31 cellular contexts compared by ENCODE assay signal in the genomic region with DNA sequence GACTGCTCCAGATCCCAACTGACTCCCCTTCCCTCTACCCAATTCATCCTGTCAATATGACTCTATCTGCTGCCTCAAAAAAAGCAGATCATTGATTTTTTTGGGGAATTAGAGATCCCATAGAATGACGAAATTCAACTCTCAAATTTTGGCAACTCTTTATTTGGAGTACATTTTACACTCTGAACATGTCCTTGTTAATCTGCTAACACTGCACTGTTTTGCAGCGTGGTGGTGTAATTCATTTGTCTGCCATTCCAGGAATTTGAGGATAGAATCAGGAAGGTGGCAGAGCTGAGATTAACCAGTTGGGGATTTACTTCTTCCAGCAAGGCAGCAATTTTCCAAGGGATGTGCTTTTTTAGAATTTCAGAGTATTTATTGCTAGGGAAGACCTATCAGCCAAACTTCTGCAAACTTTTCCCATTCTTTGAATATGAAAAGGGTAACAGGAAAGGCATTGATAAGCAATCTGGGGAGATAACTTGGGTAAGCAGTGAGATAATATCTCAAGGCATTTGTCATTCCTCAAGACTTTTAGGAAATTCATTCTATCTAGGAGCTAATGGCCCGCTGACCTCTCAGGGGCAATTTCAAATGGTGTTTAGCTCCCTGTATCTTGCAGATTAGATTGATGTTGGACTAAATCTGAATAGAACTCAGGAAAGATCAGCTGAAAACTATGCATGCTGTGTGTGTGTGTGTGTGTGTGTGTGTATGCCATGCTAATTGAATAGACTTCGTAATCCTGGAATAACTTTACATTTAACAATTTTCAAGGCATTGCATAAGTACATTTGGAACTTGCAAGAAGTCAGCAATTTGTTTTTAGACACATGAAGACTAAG. TPM values are rescaled to one million over a fixed set of nuclear protein-coding genes. Genes with fewer than 3 reads are reported as not detected.
A peak's percentile ranks its signal among the peaks of the same experiment; 100 is the strongest.
DNase-seq lines count a peak whose midpoint lies in the region; TF ChIP-seq lines count a peak whose summit lies in the region.
"Had no signal": no experiment of that assay in that cellular context is flagged by ENCODE, and none has a peak within 500 bp of the region (broad histone marks: within the 10 kb centered on the region; RNA-seq: fewer than 3 reads in every experiment).

No MANE protein-coding gene starts in this region.

- CTCF ChIA-PET in activated CD4-positive, alpha-beta memory T cell treated with anti-CD3 and anti-CD28 coated beads for 36 hours (lab: Charles Lee): no interaction called here

- no peak overlapping the region for H3K23ac ChIP-seq in H9 (ENCODE audit: insufficient read length, low read depth, low read length)

- H3K9ac ChIP-seq in H9 (ENCODE audit: extremely low read depth, insufficient read length, low read length): no peak overlapping the region
- no peak overlapping the region for H3K9ac ChIP-seq in adipocyte (ENCODE audit: low read length)
- H3K9ac ChIP-seq in neural progenitor cell: no peak overlapping the region

- H3K9me3 Mint-ChIP-seq in H9 (no peaks in the 10 kb centered on the region), neural progenitor cell (no peaks in the 10 kb centered on the region)
- H3K9me3 Mint-ChIP-seq in activated CD4-positive, alpha-beta memory T cell treated with anti-CD3 and anti-CD28 coated beads for 36 hours: no peaks in the 10 kb centered on the region
- H3K9me3 Mint-ChIP-seq: activated CD8-positive, alpha-beta T cell treated with anti-CD3 and anti-CD28 coated beads for 36 hours; activated naive CD4-positive, alpha-beta T cell treated with anti-CD3 and anti-CD28 coated beads, Interleukin-2, amount 50 U/mL, for 24 hours; activated T-helper 17 cell treated with anti-CD3 and anti-CD28 coated beads, Interleukin-2, amount 50 U/mL, for 72 hours; naive thymus-derived CD8-positive, alpha-beta T cell; stimulated activated effector memory CD8-positive, alpha-beta T cell treated with anti-CD3 and anti-CD28 coated beads, Interleukin-12 subunit alpha, Interleukin-12 subunit beta, amount 100 ng/mL, for 72 hours had no signal

- no peak overlapping the region for H2BK5ac ChIP-seq in H9 (ENCODE audit: insufficient read length, low read length)

- H3K4me1 ChIP-seq in H9 (ENCODE audit: insufficient read depth, low read length) (peaks cover 8% of the 10 kb centered on the region), adipocyte (ENCODE audit: control insufficient read depth, insufficient read depth, low read length) (peaks cover 15% of the 10 kb centered on the region), hepatocyte (ENCODE audit: insufficient read depth) (peaks cover 35% of the 10 kb centered on the region), neural progenitor cell (peaks cover 18% of the 10 kb centered on the region), esophagus muscularis mucosa (no peaks in the 10 kb centered on the region)
- H3K4me1 ChIP-seq: left lung had no signal

- H3K9me3 ChIP-seq in H9 (ENCODE audit: control insufficient read depth, low read depth, low read length) (no peaks in the 10 kb centered on the region), adipocyte (ENCODE audit: control insufficient read depth, low read length) (no peaks in the 10 kb centered on the region), hepatocyte (ENCODE audit: low read depth) (no peaks in the 10 kb centered on the region), neural progenitor cell (ENCODE audit: low read depth) (no peaks in the 10 kb centered on the region), esophagus muscularis mucosa (no peaks in the 10 kb centered on the region)
- H3K9me3 ChIP-seq: ascending aorta, left lung, MG63, ovary, SJSA1 had no signal

- no peak overlapping the region for H3K4me3 ChIP-seq in adipocyte (ENCODE audit: low read length)
- H3K4me3 ChIP-seq in hepatocyte: no peak overlapping the region
- H3K4me3 ChIP-seq in neural progenitor cell: no peak overlapping the region
- H3K4me3 ChIP-seq in coronary artery: no peak overlapping the region
- no peak overlapping the region for H3K4me3 ChIP-seq in esophagus muscularis mucosa
- H3K4me3 ChIP-seq: ascending aorta, dorsolateral prefrontal cortex, left lung, MG63, ovary, SJSA1 had no signal

- H3K14ac ChIP-seq in H9 (ENCODE audit: insufficient read depth, low read length): no peak overlapping the region

- DNase-seq in H9: no peak
- DNase-seq in adipocyte (ENCODE audit: low read depth): peak; percentile 44
- no peak for DNase-seq in hepatocyte (ENCODE audit: low spot score)
- DNase-seq in neural progenitor cell (ENCODE audit: low spot score): peak; percentile 20
- DNase-seq in activated CD4-positive, alpha-beta memory T cell treated with anti-CD3 and anti-CD28 coated beads for 36 hours: no peak
- DNase-seq in coronary artery (ENCODE audit: low spot score): no peak
- no peak for DNase-seq in esophagus muscularis mucosa (ENCODE audit: extremely low spot score)
- DNase-seq in GM03348 (ENCODE audit: low spot score): no peak
- DNase-seq: ACHN; activated CD4-positive, alpha-beta T cell treated with anti-CD3 and anti-CD28 coated beads for 1 hour; activated CD8-positive, alpha-beta T cell treated with anti-CD3 and anti-CD28 coated beads for 36 hours; DMS53; dorsolateral prefrontal cortex; H7; KBM-7; left lung; MG63; naive thymus-derived CD8-positive, alpha-beta T cell; NCI-H1417 treated with DMSO at 0.1 percent for 48 hours; NCI-H748 treated with DMSO at 0.1 percent for 48 hours; ovary; retina; stimulated activated CD4-positive, alpha-beta T cell treated with anti-CD3 and anti-CD28 coated beads, Interleukin-12 subunit alpha, Interleukin-12 subunit beta, amount 100 ng/mL, for 4 hours; stimulated activated CD4-positive, alpha-beta T cell treated with anti-CD3 and anti-CD28 coated beads, Interleukin-4, amount 100 ng/mL, for 24 hours; substantia nigra had no signal

- no peaks in the 10 kb centered on the region for H3F3A ChIP-seq in neural progenitor cell (ENCODE audit: low read depth)

- no peak overlapping the region for H2BK120ac ChIP-seq in H9 (ENCODE audit: low read depth, low read length, poor library complexity, severe bottlenecking)

- TF ChIP-seq EP300 in esophagus muscularis mucosa (IDR thresholded peaks at IDR 0.05): no peak

- H3K36me3 Mint-ChIP-seq in H9 (ENCODE audit: insufficient read depth in 1 of 3, low read depth in 3 of 3) (peaks cover 18 to 25% (median 23%) of the 10 kb centered on the region in 3 experiments; a peak in 6 of 7 replicates), neural progenitor cell (peaks cover 14% of the 10 kb centered on the region)
- no peaks in the 10 kb centered on the region for H3K36me3 Mint-ChIP-seq in activated CD4-positive, alpha-beta memory T cell treated with anti-CD3 and anti-CD28 coated beads for 36 hours
- H3K36me3 Mint-ChIP-seq: activated naive CD4-positive, alpha-beta T cell treated with anti-CD3 and anti-CD28 coated beads, Interleukin-2, amount 50 U/mL, for 24 hours; stimulated activated effector memory CD8-positive, alpha-beta T cell treated with anti-CD3 and anti-CD28 coated beads, Interleukin-12 subunit alpha, Interleukin-12 subunit beta, amount 100 ng/mL, for 72 hours had no signal

- peak overlapping the region; percentile 14 for H3K27ac ChIP-seq in H9 (ENCODE audit: insufficient read length, low read depth, low read length)
- H3K27ac ChIP-seq in hepatocyte: peak overlapping the region; percentile 1
- no peak overlapping the region for H3K27ac ChIP-seq in neural progenitor cell
- no peak overlapping the region for H3K27ac ChIP-seq in coronary artery
- H3K27ac ChIP-seq in esophagus muscularis mucosa (replicated peaks in 1 of 4): no peak overlapping the region
- H3K27ac ChIP-seq: dorsolateral prefrontal cortex, left lung, SJSA1 had no signal

- WGBS in H9 (ENCODE audit: extremely low coverage, insufficient read length, low lambda C conversion rate): no CpG with 5 or more reads among the region's 4 CpGs
- WGBS in hepatocyte (ENCODE audit: low lambda C conversion rate, missing lambda C conversion rate): 39% methylated on average over 4 of the region's 4 CpGs
- WGBS in esophagus muscularis mucosa: 84% methylated on average over 4 of the region's 4 CpGs

- POLR2A ChIA-PET in activated CD4-positive, alpha-beta memory T cell treated with anti-CD3 and anti-CD28 coated beads for 36 hours (lab: Charles Lee): no interaction called here

- H3K4me2 ChIP-seq in H9 (ENCODE audit: insufficient read depth, insufficient read length, low read length) (no peak overlapping the region), hepatocyte (peak overlapping the region; percentile 52), neural progenitor cell (no peak overlapping the region)

- H4K8ac ChIP-seq in H9 (replicated peaks; ENCODE audit: insufficient read length, low read depth, low read length): no peak overlapping the region

- peak overlapping the region in 2 of 3 experiments; percentile 82 to 92; a peak in 4 of 7 replicates for H3K27ac Mint-ChIP-seq in H9
- H3K27ac Mint-ChIP-seq in neural progenitor cell: no peak overlapping the region
- H3K27ac Mint-ChIP-seq in activated CD4-positive, alpha-beta memory T cell treated with anti-CD3 and anti-CD28 coated beads for 36 hours: no peak overlapping the region
- H3K27ac Mint-ChIP-seq: activated CD8-positive, alpha-beta T cell treated with anti-CD3 and anti-CD28 coated beads for 36 hours; activated naive CD4-positive, alpha-beta T cell treated with anti-CD3 and anti-CD28 coated beads, Interleukin-2, amount 50 U/mL, for 24 hours; activated T-helper 17 cell treated with anti-CD3 and anti-CD28 coated beads, Interleukin-2, amount 50 U/mL, for 72 hours; naive thymus-derived CD8-positive, alpha-beta T cell; stimulated activated effector memory CD8-positive, alpha-beta T cell treated with anti-CD3 and anti-CD28 coated beads, Interleukin-12 subunit alpha, Interleukin-12 subunit beta, amount 100 ng/mL, for 72 hours had no signal

- no peak overlapping the region for H3K56ac ChIP-seq in H9 (ENCODE audit: insufficient read length, low read depth, low read length)

- H3K4me3 Mint-ChIP-seq in H9 (peak overlapping the region in 1 of 2 experiments; percentile 55; a peak in 1 of 5 replicates), neural progenitor cell (no peak overlapping the region)
- no peak overlapping the region for H3K4me3 Mint-ChIP-seq in activated CD4-positive, alpha-beta memory T cell treated with anti-CD3 and anti-CD28 coated beads for 36 hours
- H3K4me3 Mint-ChIP-seq: activated CD8-positive, alpha-beta T cell treated with anti-CD3 and anti-CD28 coated beads for 36 hours; activated naive CD4-positive, alpha-beta T cell treated with anti-CD3 and anti-CD28 coated beads, Interleukin-2, amount 50 U/mL, for 24 hours; activated T-helper 17 cell treated with anti-CD3 and anti-CD28 coated beads, Interleukin-2, amount 50 U/mL, for 72 hours; naive thymus-derived CD8-positive, alpha-beta T cell; stimulated activated effector memory CD8-positive, alpha-beta T cell treated with anti-CD3 and anti-CD28 coated beads, Interleukin-12 subunit alpha, Interleukin-12 subunit beta, amount 100 ng/mL, for 72 hours had no signal

- H3K23me2 ChIP-seq in H9 (ENCODE audit: insufficient read length, low read depth, low read length, poor library complexity, severe bottlenecking): no peaks in the 10 kb centered on the region

- intact Hi-C loops in activated CD4-positive, alpha-beta memory T cell treated with anti-CD3 and anti-CD28 coated beads for 36 hours (cut with micrococcal nuclease): no loop called here
- intact Hi-C loops in esophagus muscularis mucosa (cut with DNase I): no loop called here

- no peak overlapping the region for H4K91ac ChIP-seq in H9 (ENCODE audit: insufficient read length, low read depth, low read length)

- H3K79me2 ChIP-seq in H9 (ENCODE audit: insufficient read depth, low read length) (peaks cover 2% of the 10 kb centered on the region; the same call in 1 of the 2 replicates), hepatocyte (peaks cover 38% of the 10 kb centered on the region), neural progenitor cell (ENCODE audit: low read depth) (no peaks in the 10 kb centered on the region)

- no peaks in the 10 kb centered on the region for H3K9me2 ChIP-seq in hepatocyte (replicated peaks; ENCODE audit: insufficient read depth)

- H3K18ac ChIP-seq in H9 (ENCODE audit: insufficient read length, low read depth, low read length): no peak overlapping the region

- no peak overlapping the region for H3K4ac ChIP-seq in H9 (ENCODE audit: low read depth, low read length)

- no peaks in the 10 kb centered on the region for H3K27me3 ChIP-seq in H9 (ENCODE audit: insufficient read depth, low read length)
- H3K27me3 ChIP-seq in adipocyte (replicated peaks; ENCODE audit: control insufficient read depth, insufficient read depth, low read length): peaks cover 6% of the 10 kb centered on the region
- H3K27me3 ChIP-seq in hepatocyte: no peaks in the 10 kb centered on the region
- H3K27me3 ChIP-seq in neural progenitor cell: no peaks in the 10 kb centered on the region
- H3K27me3 ChIP-seq in esophagus muscularis mucosa: peaks cover 0 to 9% (median 0%) of the 10 kb centered on the region in 4 donors
- H3K27me3 ChIP-seq: ascending aorta, left lung, MG63, ovary, SJSA1 had no signal

- no peak overlapping the region for H4K5ac ChIP-seq in H9 (ENCODE audit: insufficient read length, low read depth, low read length)

- H4K20me1 ChIP-seq in H9 (ENCODE audit: control insufficient read depth, insufficient read depth, insufficient read length) (no peaks in the 10 kb centered on the region), hepatocyte (ENCODE audit: insufficient read depth, poor library complexity, severe bottlenecking) (peaks cover 16% of the 10 kb centered on the region), neural progenitor cell (ENCODE audit: low read depth) (no peaks in the 10 kb centered on the region)

- H3K36me3 ChIP-seq in adipocyte (ENCODE audit: control insufficient read depth, insufficient read depth, low read length, severe bottlenecking) (peaks cover 16% of the 10 kb centered on the region), hepatocyte (replicated peaks; ENCODE audit: insufficient read depth, low read depth) (no peaks in the 10 kb centered on the region), neural progenitor cell (no peaks in the 10 kb centered on the region), esophagus muscularis mucosa (peaks cover 0 to 6% (median under 1%) of the 10 kb centered on the region in 4 donors)
- H3K36me3 ChIP-seq: left lung, ovary had no signal

- no peak overlapping the region for H3T11ph ChIP-seq in H9 (ENCODE audit: low read length)

- peaks cover 1% of the 10 kb centered on the region for H3K79me1 ChIP-seq in H9 (ENCODE audit: insufficient read depth, low read depth, low read length, poor library complexity, severe bottlenecking)

- peaks cover 53 to 57% of the 10 kb centered on the region in 2 experiments for H3K4me1 Mint-ChIP-seq in H9
- peaks cover 53% of the 10 kb centered on the region for H3K4me1 Mint-ChIP-seq in neural progenitor cell
- H3K4me1 Mint-ChIP-seq in activated CD4-positive, alpha-beta memory T cell treated with anti-CD3 and anti-CD28 coated beads for 36 hours (ENCODE audit: low read depth): no peaks in the 10 kb centered on the region
- H3K4me1 Mint-ChIP-seq: activated naive CD4-positive, alpha-beta T cell treated with anti-CD3 and anti-CD28 coated beads, Interleukin-2, amount 50 U/mL, for 24 hours; activated T-helper 17 cell treated with anti-CD3 and anti-CD28 coated beads, Interleukin-2, amount 50 U/mL, for 72 hours; stimulated activated effector memory CD8-positive, alpha-beta T cell treated with anti-CD3 and anti-CD28 coated beads, Interleukin-12 subunit alpha, Interleukin-12 subunit beta, amount 100 ng/mL, for 72 hours had no signal

- TF ChIP-seq POLR2A in esophagus muscularis mucosa (IDR thresholded peaks at IDR 0.05; ENCODE audit: low read depth): no peak

- no peak overlapping the region for H2BK15ac ChIP-seq in H9 (ENCODE audit: low read depth, low read length)

- TF ChIP-seq CTCF in H9 (conservative IDR thresholded peaks at IDR 0.05) (no peak), hepatocyte (IDR thresholded peaks at IDR 0.05; ENCODE audit: poor library complexity) (no peak), neural progenitor cell (IDR thresholded peaks at IDR 0.05) (no peak), coronary artery (IDR thresholded peaks at IDR 0.05) (no peak), esophagus muscularis mucosa (IDR thresholded peaks at IDR 0.05) (no peak)

- H2AFZ ChIP-seq in H9 (ENCODE audit: low read length) (no peak overlapping the region), hepatocyte (no peak overlapping the region), neural progenitor cell (replicated peaks) (no peak overlapping the region)

- H2BK12ac ChIP-seq in H9 (ENCODE audit: insufficient read length, low read depth, low read length): no peak overlapping the region

- H2BK20ac ChIP-seq in H9 (ENCODE audit: low read depth, low read length, poor library complexity, severe bottlenecking): no peak overlapping the region

- H3K27me3 Mint-ChIP-seq in H9 (ENCODE audit: low read depth) (no peaks in the 10 kb centered on the region), neural progenitor cell (ENCODE audit: insufficient read depth, low read depth) (no peaks in the 10 kb centered on the region)
- H3K27me3 Mint-ChIP-seq in activated CD4-positive, alpha-beta memory T cell treated with anti-CD3 and anti-CD28 coated beads for 36 hours: peaks cover 17% of the 10 kb centered on the region

- H2AK5ac ChIP-seq in H9 (ENCODE audit: insufficient read length, low read length): no peak overlapping the region

RNA-seq across cellular contexts. Expression of a gene that starts 9.7 kb away (rescaled TPM):
- total RNA-seq in H9 (2021) (16.8 and 17.0 TPM in 2 replicates), hepatocyte (111 and 116 TPM in 2 replicates), neural progenitor cell (ENCODE audit: low replicate concordance) (2.2 and 3.2 TPM in 2 replicates), esophagus muscularis mucosa (1 to 10 TPM; 6.2 to 8.4 (median 8.1) TPM)
- polyA plus RNA-seq in hepatocyte: 148 and 163 TPM in 2 replicates
- under 1 TPM; 0.31 to 0.33 TPM for total RNA-seq in activated CD4-positive, alpha-beta memory T cell treated with anti-CD3 and anti-CD28 coated beads for 36 hours
- total RNA-seq: activated T-helper 17 cell treated with anti-CD3 and anti-CD28 coated beads, Interleukin-2, amount 50 U/mL, for 72 hours; T-helper 1 cell treated with Interleukin-12 subunit alpha and Interleukin-12 subunit beta and Interleukin-4 antibody, amounts not matched to agents 30 ng/mL and 1 ng/mL, for 36 hours had no signal
- polyA plus RNA-seq: naive thymus-derived CD8-positive, alpha-beta T cell had no signal

Comparison
In these comparisons a context has a peak if more than half of its experiments do, and no peak if none do; other contexts are left out.
1. DNase-seq: peak in adipocyte (single experiment) and neural progenitor cell (single experiment); none in H9 (single experiment), hepatocyte (single experiment), activated CD4-positive, alpha-beta memory T cell treated with anti-CD3 and anti-CD28 coated beads for 36 hours (single experiment), coronary artery (single experiment), esophagus muscularis mucosa (single experiment) and GM03348 (single experiment).
2. H3K27ac ChIP-seq: peak in H9 (single experiment) and hepatocyte (single experiment); none in neural progenitor cell (single experiment), coronary artery (0 of 2) and esophagus muscularis mucosa (0 of 4).
3. H3K27ac Mint-ChIP-seq: peak in H9 (2 of 3); none in neural progenitor cell (single experiment) and activated CD4-positive, alpha-beta memory T cell treated with anti-CD3 and anti-CD28 coated beads for 36 hours (single experiment).